In the genomic region with DNA sequence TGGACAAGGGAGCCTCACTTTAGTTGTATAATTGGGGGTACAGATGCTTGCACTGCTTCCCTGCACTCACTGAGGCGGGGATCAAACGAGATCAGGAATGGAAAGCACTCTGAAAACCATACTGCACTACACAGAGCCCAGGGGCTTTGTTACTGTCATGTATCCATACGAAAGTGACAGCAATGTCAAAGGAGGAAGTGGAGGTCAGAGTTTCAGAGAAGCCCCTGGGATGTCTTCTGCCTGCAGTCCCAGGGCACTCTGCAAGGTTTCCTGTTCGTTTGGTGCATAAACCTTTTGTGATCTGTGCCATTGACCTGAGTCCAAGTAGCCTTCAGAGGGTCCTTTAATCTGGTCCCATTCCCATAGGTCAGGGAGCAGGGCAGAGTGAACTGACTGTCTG, we compare ENCODE assay signal across 17 cellular contexts. TPM values are rescaled to one million over a fixed set of nuclear protein-coding genes. Genes with fewer than 3 reads are reported as not detected.
A peak's percentile ranks its signal among the peaks of the same experiment; 100 is the strongest.
DNase-seq lines count a peak whose midpoint lies in the region; ATAC-seq, FAIRE-seq and TF ChIP-seq lines count a peak whose summit lies in the region.
"Had no signal": no experiment of that assay in that cellular context is flagged by ENCODE, and none has a peak within 500 bp of the region (broad histone marks: within the 10 kb centered on the region; RNA-seq: fewer than 3 reads in every experiment).

No MANE protein-coding gene starts in this region.

- peak overlapping the region; percentile 25; the same call in 1 of the 2 replicates for H3K4me2 ChIP-seq in OCI-LY7 (ENCODE audit: low read length)
- H3K4me2 ChIP-seq: smooth muscle cell had no signal

- FAIRE-seq in GM12891 (lab: Jason Lieb, UNC) = no peak
- FAIRE-seq: endothelial cell of umbilical vein had no signal

- H3K79me2 ChIP-seq in OCI-LY7 (ENCODE audit: insufficient read depth, low read depth, low read length) = no peaks in the 10 kb centered on the region

- peaks cover 42% of the 10 kb centered on the region for H3K4me1 ChIP-seq in OCI-LY7 (ENCODE audit: insufficient read depth, low read length, poor library complexity, severe bottlenecking)

- H3K9me3 ChIP-seq in OCI-LY7 (ENCODE audit: low read length) = no peaks in the 10 kb centered on the region
- H3K9me3 ChIP-seq: heart left ventricle had no signal

- H3K36me3 ChIP-seq in OCI-LY7 (ENCODE audit: insufficient read depth, low read length) = no peaks in the 10 kb centered on the region
- H3K36me3 ChIP-seq: heart left ventricle had no signal

- peak overlapping the region; percentile 76; the same call in 1 of the 2 replicates for H2AFZ ChIP-seq in OCI-LY7 (ENCODE audit: low read length)

- no peak for TF ChIP-seq POLR2A in GM12891 (IDR thresholded peaks at IDR 0.05; ENCODE audit: low read depth, low read length)

- intact Hi-C loops in OCI-LY7 (cut with micrococcal nuclease; ENCODE audit: unreplicated experiment) = no loop called here

- no peaks in the 10 kb centered on the region for H3K9me2 ChIP-seq in OCI-LY7 (ENCODE audit: insufficient read depth, low read length)

- CTCF ChIA-PET in OCI-LY7 (lab: Charles Lee; ENCODE audit: unreplicated experiment) (interaction anchor here (0.6 kb wide), 1 partner anchor 34 kb away, joined by 3 read pairs; no protein-coding TSS in a partner anchor), GM10248 (lab: Yijun Ruan, JAX) (interaction anchor here (1.4 to 2.7 kb wide), 2 partner anchors 17 to 21 kb away, joined by 3 to 13 read pairs; no protein-coding TSS in a partner anchor), RWPE1 (lab: Yijun Ruan, JAX) (no interaction called here)

- TF ChIP-seq CTCF in OCI-LY7 (conservative IDR thresholded peaks at IDR 0.05; ENCODE audit: low read length) (no peak), GM10248 (IDR thresholded peaks at IDR 0.05; ENCODE audit: control extremely low read depth, extremely low read depth, low read depth, missing control alignments) (no peak), RWPE1 (conservative IDR thresholded peaks at IDR 0.05; ENCODE audit: low read depth) (no peak)

- H4K20me1 ChIP-seq in OCI-LY7 (ENCODE audit: insufficient read depth, low read length) = no peaks in the 10 kb centered on the region

- DNase-seq in GM12891 (ENCODE audit: insufficient read length, low spot score) = no peak
- peak; percentile 32 for DNase-seq in OCI-LY7 (ENCODE audit: low spot score)
- no peak for DNase-seq in GM10248 (ENCODE audit: extremely low spot score)
- no peak for DNase-seq in NCI-H2196 (lab: John Stamatoyannopoulos, UW; ENCODE audit: unreplicated experiment)
- DNase-seq in RWPE1 (ENCODE audit: low spot score) = no peak
- DNase-seq: activated CD4-positive, alpha-beta T cell treated with anti-CD3 and anti-CD28 coated beads for 4 hours; DMS53; heart left ventricle; left ventricle myocardium superior; NCI-H1417 treated with DMSO at 0.1 percent for 48 hours; NCI-H526 had no signal

- ATAC-seq in GM19468 (IDR thresholded peaks at IDR 0.05; ENCODE audit: extremely low read depth, unreplicated experiment) (peak; percentile 83), HG03139 (IDR thresholded peaks at IDR 0.05; ENCODE audit: unreplicated experiment) (peak; percentile 65), GM18519 (IDR thresholded peaks at IDR 0.05; ENCODE audit: low FRiP score, unreplicated experiment) (no peak)
- ATAC-seq: heart left ventricle, left ventricle myocardium superior had no signal

- H3K27ac ChIP-seq in OCI-LY7 (ENCODE audit: low read depth, low read length, poor library complexity, severe bottlenecking) (no peak overlapping the region), RWPE1 (no peak overlapping the region)

- POLR2A ChIA-PET in OCI-LY7 (lab: Charles Lee) = interaction anchor here (0.5 to 1.3 kb wide), 4 partner anchors 14 to 708 kb away, joined by 3 read pairs; no protein-coding TSS in a partner anchor
- POLR2A ChIA-PET in GM10248 (lab: Yijun Ruan, JAX) = no interaction called here
- POLR2A ChIA-PET in RWPE1 (lab: Yijun Ruan, JAX; ENCODE audit: low non-redundant PET) = no interaction called here

- no TSS peak for BruUV-seq in OCI-LY7 (replicated peaks; lab: Mats Ljungman, UMichigan)

- H3K4me3 ChIP-seq in OCI-LY7 (ENCODE audit: low read depth, low read length, poor library complexity, severe bottlenecking) = no peak overlapping the region
- H3K4me3 ChIP-seq: heart left ventricle, smooth muscle cell had no signal

TF ChIP-seq in GM12891, 5 proteins besides CTCF, POLR2A, EP300 and RAD21:
- TF ChIP-seq TAF1 (IDR thresholded peaks at IDR 0.05; ENCODE audit: low read depth, low read length) = no peak
- peak; percentile 68 for TF ChIP-seq SPI1 (IDR thresholded peaks at IDR 0.05; ENCODE audit: low read depth, low read length)

RNA-seq across cellular contexts. Expression of a gene that starts 31.2 kb away (rescaled TPM):
- not detected for polyA plus RNA-seq in GM12891 (2012; ENCODE audit: low read depth, missing spikeins)
- not detected in 2 replicates for total RNA-seq in OCI-LY7 (2014; rRNA removed; shearing (Covaris generic))
- total RNA-seq in OCI-LY7 (2022) = 0.25 and 0.33 TPM in 2 replicates
- total RNA-seq: endothelial cell of umbilical vein, HT1080 had no signal
- polyA plus RNA-seq: endothelial cell of umbilical vein had no signal

RNA-seq across cellular contexts. Expression of a gene that starts 44.6 kb away (rescaled TPM):
- 0.08 TPM for polyA plus RNA-seq in GM12891 (2012; ENCODE audit: low read depth, missing spikeins)
- total RNA-seq in OCI-LY7 (2014; rRNA removed; shearing (Covaris generic)) = 0.28 and 1.5 TPM in 2 replicates
- total RNA-seq in OCI-LY7 (2022) = not detected in 2 replicates
- total RNA-seq: HT1080, smooth muscle cell had no signal
- polyA plus RNA-seq: smooth muscle cell had no signal
